18 cellular contexts compared by ENCODE assay signal in genomic region chr9:16496908-16497307, GRCh38.
"Had no signal": no experiment of that assay in that cellular context is flagged by ENCODE, and none has a peak within 500 bp of the region (broad histone marks: within the 10 kb centered on the region; RNA-seq: fewer than 3 reads in every experiment).

No MANE protein-coding gene starts in this region.

- H3K27ac Mint-ChIP-seq: activated naive CD4-positive, alpha-beta T cell treated with anti-CD3 and anti-CD28 coated beads, Interleukin-2, amount 10 ng/mL, durations not matched to agents 7 days and 5 days; activated naive CD8-positive, alpha-beta T cell treated with anti-CD3 and anti-CD28 coated beads, Interleukin-2, amount 50 U/mL, for 24 hours; dendritic cell treated with granulocyte-macrophage colony-stimulating factor and Interleukin-4, amounts not matched to agents 40 ng/mL and 50 ng/mL, for 4 days had no signal

- H3K9me3 ChIP-seq: breast epithelium, prostate gland, right atrium auricular region, stomach, upper lobe of left lung had no signal

- H3K36me3 Mint-ChIP-seq: activated naive CD4-positive, alpha-beta T cell treated with anti-CD3 and anti-CD28 coated beads, Interleukin-2, amount 10 ng/mL, durations not matched to agents 7 days and 5 days had no signal

- H3K4me3 Mint-ChIP-seq: activated naive CD4-positive, alpha-beta T cell treated with anti-CD3 and anti-CD28 coated beads, Interleukin-2, amount 10 ng/mL, durations not matched to agents 7 days and 5 days; activated naive CD8-positive, alpha-beta T cell treated with anti-CD3 and anti-CD28 coated beads, Interleukin-2, amount 50 U/mL, for 24 hours; activated T-cell treated with anti-CD3 and anti-CD28 coated beads, Interleukin-2, amount 50 U/mL, for 4 hours; dendritic cell treated with granulocyte-macrophage colony-stimulating factor and Interleukin-4, amounts not matched to agents 40 ng/mL and 50 ng/mL, for 4 days had no signal

- H3K4me1 Mint-ChIP-seq: activated naive CD4-positive, alpha-beta T cell treated with anti-CD3 and anti-CD28 coated beads, Interleukin-2, amount 10 ng/mL, durations not matched to agents 7 days and 5 days; activated naive CD8-positive, alpha-beta T cell treated with anti-CD3 and anti-CD28 coated beads, Interleukin-2, amount 50 U/mL, for 24 hours had no signal

- H3K4me1 ChIP-seq: breast epithelium, prostate gland, right atrium auricular region, stomach, upper lobe of left lung had no signal

- H3K4me3 ChIP-seq: breast epithelium, prostate gland, right atrium auricular region, skin epidermis, stomach, upper lobe of left lung had no signal

- ATAC-seq: activated naive CD8-positive, alpha-beta T cell treated with anti-CD3 and anti-CD28 coated beads, Interleukin-2, amount 50 U/mL, for 24 hours; activated T-cell treated with anti-CD3 and anti-CD28 coated beads, Interleukin-2, amount 50 U/mL, for 4 hours; left ventricle myocardium superior had no signal

- H3K9me3 Mint-ChIP-seq: activated naive CD8-positive, alpha-beta T cell treated with anti-CD3 and anti-CD28 coated beads, Interleukin-2, amount 50 U/mL, for 24 hours; dendritic cell treated with granulocyte-macrophage colony-stimulating factor and Interleukin-4, amounts not matched to agents 40 ng/mL and 50 ng/mL, for 4 days had no signal

- H3K27me3 Mint-ChIP-seq: activated naive CD4-positive, alpha-beta T cell treated with anti-CD3 and anti-CD28 coated beads, Interleukin-2, amount 10 ng/mL, durations not matched to agents 7 days and 5 days; activated naive CD8-positive, alpha-beta T cell treated with anti-CD3 and anti-CD28 coated beads, Interleukin-2, amount 50 U/mL, for 24 hours; dendritic cell treated with granulocyte-macrophage colony-stimulating factor and Interleukin-4, amounts not matched to agents 40 ng/mL and 50 ng/mL, for 4 days had no signal

- H3K36me3 ChIP-seq: breast epithelium, prostate gland, right atrium auricular region, stomach, upper lobe of left lung had no signal

- DNase-seq: activated CD4-positive, alpha-beta T cell treated with anti-CD3 and anti-CD28 coated beads, Interleukin-2, amount 50 U/mL, for 1 hour; activated CD4-positive, CD25-positive, alpha-beta regulatory T cell treated with anti-CD3 and anti-CD28 coated beads, Interleukin-2, amount 50 U/mL, for 72 hours; activated CD8-positive, alpha-beta memory T cell treated with anti-CD3 and anti-CD28 coated beads, Interleukin-2, amount 50 U/mL, for 4 hours; activated naive CD4-positive, alpha-beta T cell treated with anti-CD3 and anti-CD28 coated beads, Interleukin-2, amount 10 ng/mL, durations not matched to agents 7 days and 5 days; activated naive CD8-positive, alpha-beta T cell treated with anti-CD3 and anti-CD28 coated beads, Interleukin-2, amount 50 U/mL, for 24 hours; activated T-cell treated with anti-CD3 and anti-CD28 coated beads, Interleukin-2, amount 50 U/mL, for 4 hours; anterior cingulate cortex; cerebellar nuclear complex; effector CD8-positive, alpha-beta T cell; left ventricle myocardium superior; stomach; T1000; upper lobe of left lung had no signal

- H3K27me3 ChIP-seq: breast epithelium, right atrium auricular region, stomach, upper lobe of left lung had no signal

- H3K27ac ChIP-seq: breast epithelium, prostate gland, right atrium auricular region, skin epidermis, stomach, upper lobe of left lung had no signal
